17 cellular contexts compared by ENCODE assay signal in the genomic region with DNA sequence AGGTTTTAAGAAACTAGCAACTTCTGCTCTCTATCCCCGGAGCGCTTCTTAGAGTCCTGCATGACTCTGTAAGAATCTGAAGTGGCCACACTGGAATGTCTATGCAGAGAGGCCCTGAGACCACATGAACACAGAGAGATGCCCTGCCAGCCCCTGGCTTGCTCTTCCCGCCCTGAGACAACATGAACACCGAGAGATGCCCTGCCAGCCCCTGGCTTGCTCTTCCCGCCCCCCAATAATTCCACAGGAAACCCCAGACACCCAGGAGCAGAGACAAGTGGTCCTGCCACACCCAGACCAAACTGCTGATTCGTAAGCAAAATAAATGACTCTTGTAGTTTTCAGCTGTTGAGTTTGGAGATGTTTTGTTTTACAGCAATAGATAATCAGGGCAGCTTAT.
A peak's percentile ranks its signal among the peaks of the same experiment; 100 is the strongest.
DNase-seq lines count a peak whose midpoint lies in the region; ATAC-seq, FAIRE-seq and TF ChIP-seq lines count a peak whose summit lies in the region.
"Had no signal": no experiment of that assay in that cellular context is flagged by ENCODE, and none has a peak within 500 bp of the region (broad histone marks: within the 10 kb centered on the region; RNA-seq: fewer than 3 reads in every experiment).

No MANE protein-coding gene starts in this region.

- TF ChIP-seq CTCF in cardiac muscle cell (IDR thresholded peaks at IDR 0.05; ENCODE audit: low read depth, low read length) (no peak), heart left ventricle (IDR thresholded peaks at IDR 0.05) (no peak), type B pancreatic cell (conservative IDR thresholded peaks at IDR 0.05) (no peak), D721Med (IDR thresholded peaks at IDR 0.05; ENCODE audit: insufficient read depth, missing control alignments) (no peak)

- H3K9me3 Mint-ChIP-seq in activated naive CD8-positive, alpha-beta T cell (ENCODE audit: low read depth) = no peaks in the 10 kb centered on the region
- peaks cover 5% of the 10 kb centered on the region for H3K9me3 Mint-ChIP-seq in type B pancreatic cell

- DNase-seq in cardiac muscle cell (ENCODE audit: low read depth in 1 of 2, low spot score in 1 of 2) = peak in 1 of 2 donors; percentile 59
- no peak for DNase-seq in heart left ventricle
- peak; percentile 59 for DNase-seq in myocyte (ENCODE audit: low read depth)
- DNase-seq in type B pancreatic cell (ENCODE audit: extremely low spot score, unreplicated experiment) = no peak
- no peak for DNase-seq in ecto neural progenitor cell (ENCODE audit: low spot score)
- DNase-seq in D721Med (ENCODE audit: insufficient read length, low spot score) = no peak
- DNase-seq in DMS53 (lab: John Stamatoyannopoulos, UW) = no peak
- DNase-seq: 8988T, KBM-7, MG63, NCI-H1105 treated with DMSO at 0.1 percent for 48 hours, NCI-H187, NCI-H82, Peyer's patch, Right ventricle myocardium superior had no signal

- H3K27me3 Mint-ChIP-seq in activated naive CD8-positive, alpha-beta T cell = no peaks in the 10 kb centered on the region
- peaks cover 5% of the 10 kb centered on the region for H3K27me3 Mint-ChIP-seq in type B pancreatic cell

- FAIRE-seq in D721Med (lab: Jason Lieb, UNC) = no peak
- FAIRE-seq: H54 had no signal

- intact Hi-C loops in heart left ventricle (cut with DNase I) = no loop called here

- H3K4me1 ChIP-seq in cardiac muscle cell (ENCODE audit: low read depth) (peaks cover 12% of the 10 kb centered on the region), heart left ventricle (no peaks in the 10 kb centered on the region)
- H3K4me1 ChIP-seq: Peyer's patch had no signal

- H3K4me3 Mint-ChIP-seq in activated naive CD8-positive, alpha-beta T cell = peak overlapping the region; percentile 55
- no peak overlapping the region for H3K4me3 Mint-ChIP-seq in type B pancreatic cell

- no peak for ATAC-seq in heart left ventricle

- no peaks in the 10 kb centered on the region for H3K27me3 ChIP-seq in cardiac muscle cell
- H3K27me3 ChIP-seq in heart left ventricle = no peaks in the 10 kb centered on the region
- H3K27me3 ChIP-seq: MG63, Peyer's patch had no signal

- H3K27ac ChIP-seq in cardiac muscle cell (peak overlapping the region; percentile 32), heart left ventricle (no peak overlapping the region)
- H3K27ac ChIP-seq: Peyer's patch had no signal

- H3K9me3 ChIP-seq in cardiac muscle cell (ENCODE audit: low read depth) (no peaks in the 10 kb centered on the region), heart left ventricle (no peaks in the 10 kb centered on the region)
- H3K9me3 ChIP-seq: MG63, Peyer's patch had no signal

- no peak for TF ChIP-seq POLR2A in heart left ventricle (IDR thresholded peaks at IDR 0.05)

- H3K27ac Mint-ChIP-seq in activated naive CD8-positive, alpha-beta T cell = peak overlapping the region; percentile 25
- peak overlapping the region; percentile 77 for H3K27ac Mint-ChIP-seq in type B pancreatic cell

- H3K36me3 ChIP-seq in cardiac muscle cell (no peaks in the 10 kb centered on the region), heart left ventricle (no peaks in the 10 kb centered on the region)
- H3K36me3 ChIP-seq: MG63, Peyer's patch had no signal

- WGBS in heart left ventricle, 4 donors = 72 to 79% (median 76%) methylated on average over 6 of the region's 6 CpGs

- H3K4me1 Mint-ChIP-seq in activated naive CD8-positive, alpha-beta T cell (ENCODE audit: low read depth) = peaks cover 40% of the 10 kb centered on the region
- peaks cover 22% of the 10 kb centered on the region for H3K4me1 Mint-ChIP-seq in type B pancreatic cell (ENCODE audit: unreplicated experiment)

- H3K4me3 ChIP-seq in cardiac muscle cell (no peak overlapping the region), heart left ventricle (no peak overlapping the region)
- H3K4me3 ChIP-seq: MG63, Peyer's patch had no signal

- H3K36me3 Mint-ChIP-seq in activated naive CD8-positive, alpha-beta T cell = no peaks in the 10 kb centered on the region
- H3K36me3 Mint-ChIP-seq in type B pancreatic cell = peaks cover 4% of the 10 kb centered on the region
